ENCODE assay signal across 12 cellular contexts in genomic region chr2:184646177-184646576, GRCh38. TPM values are rescaled to one million over a fixed set of nuclear protein-coding genes. Genes with fewer than 3 reads are reported as not detected.
DNase-seq lines count a peak whose midpoint lies in the region; ATAC-seq and TF ChIP-seq lines count a peak whose summit lies in the region.
"Had no signal": no experiment of that assay in that cellular context is flagged by ENCODE, and none has a peak within 500 bp of the region (broad histone marks: within the 10 kb centered on the region; RNA-seq: fewer than 3 reads in every experiment).

No MANE protein-coding gene starts in this region.

- BruUV-seq in Caco-2 (replicated peaks; lab: Mats Ljungman, UMichigan): no TSS peak

- peaks cover 8% of the 10 kb centered on the region for H3K9me3 ChIP-seq in Caco-2
- H3K9me3 ChIP-seq: thoracic aorta had no signal

- peak overlapping the region; percentile 66; the same call in 1 of the 2 replicates for H2AFZ ChIP-seq in GM23338

- no peaks in the 10 kb centered on the region for H4K20me1 ChIP-seq in GM23338 (replicated peaks; ENCODE audit: insufficient read depth)

- DNase-seq in Caco-2 (peak; percentile 14 to 53), GM23338 (ENCODE audit: low spot score) (no peak), NCI-H526 treated with DMSO at 0.1 percent for 48 hours (lab: John Stamatoyannopoulos, UW) (peak; percentile 95), hepatic stellate cell (ENCODE audit: low spot score) (peak; percentile 11), left ventricle myocardium superior (no peak), DMS 273 treated with DMSO at 0.1 percent for 48 hours (lab: John Stamatoyannopoulos, UW) (no peak)
- DNase-seq: NCI-H1436 treated with DMSO at 0.1 percent for 48 hours, T-helper 9 cell had no signal

- H3K79me2 ChIP-seq in GM23338 (replicated peaks; ENCODE audit: insufficient read depth): no peaks in the 10 kb centered on the region

- peaks cover 5% of the 10 kb centered on the region; the same call in 1 of the 2 replicates for H3K9me2 ChIP-seq in GM23338 (ENCODE audit: insufficient read depth)

- no peak overlapping the region for H3K4me3 ChIP-seq in Caco-2 (ENCODE audit: low read depth, low read length)
- H3K4me3 ChIP-seq in GM23338: no peak overlapping the region
- H3K4me3 ChIP-seq: thoracic aorta had no signal

- H3K4me1 ChIP-seq in Caco-2: peaks cover 20% of the 10 kb centered on the region
- no peaks in the 10 kb centered on the region for H3K4me1 ChIP-seq in GM23338 (ENCODE audit: insufficient read depth)

- H3K36me3 Mint-ChIP-seq in Caco-2 (ENCODE audit: insufficient read depth, unreplicated experiment) (no peaks in the 10 kb centered on the region), GM23338 (ENCODE audit: low read depth) (no peaks in the 10 kb centered on the region)

- H3K27me3 Mint-ChIP-seq in Caco-2 (ENCODE audit: insufficient read depth, unreplicated experiment): no peaks in the 10 kb centered on the region
- no peaks in the 10 kb centered on the region for H3K27me3 Mint-ChIP-seq in GM23338 (ENCODE audit: insufficient read depth, low read depth, poor library complexity)
- H3K27me3 Mint-ChIP-seq: brain had no signal

- H3K36me3 ChIP-seq in Caco-2 (ENCODE audit: control insufficient read depth, insufficient read depth, low read length) (no peaks in the 10 kb centered on the region), GM23338 (ENCODE audit: insufficient read depth) (no peaks in the 10 kb centered on the region)
- H3K36me3 ChIP-seq: thoracic aorta had no signal

- no peak overlapping the region for H3K4me2 ChIP-seq in GM23338

- POLR2A ChIA-PET in Caco-2 (lab: Charles Lee): no interaction called here

- H3K9me3 Mint-ChIP-seq in Caco-2 (ENCODE audit: unreplicated experiment): peaks cover 15% of the 10 kb centered on the region
- peaks cover 3% of the 10 kb centered on the region; the same call in 1 of the 3 replicates for H3K9me3 Mint-ChIP-seq in GM23338

- H3K4me1 Mint-ChIP-seq in Caco-2 (ENCODE audit: low read depth, unreplicated experiment) (peaks cover 12% of the 10 kb centered on the region), GM23338 (peaks cover 2% of the 10 kb centered on the region; the same call in 2 of the 3 replicates)

- H3K4me3 Mint-ChIP-seq in Caco-2 (ENCODE audit: unreplicated experiment): no peak overlapping the region
- no peak overlapping the region for H3K4me3 Mint-ChIP-seq in GM23338
- H3K4me3 Mint-ChIP-seq: brain had no signal

- H3K27ac Mint-ChIP-seq in Caco-2 (ENCODE audit: unreplicated experiment) (no peak overlapping the region), GM23338 (no peak overlapping the region)
- H3K27ac Mint-ChIP-seq: brain had no signal

- H3F3A ChIP-seq in GM23338 (replicated peaks; ENCODE audit: low read depth): no peaks in the 10 kb centered on the region

- H3K27me3 ChIP-seq in Caco-2 (replicated peaks; ENCODE audit: control insufficient read depth, insufficient read depth, low read length) (no peaks in the 10 kb centered on the region), GM23338 (ENCODE audit: insufficient read depth) (no peaks in the 10 kb centered on the region)

- H3K27ac ChIP-seq in GM23338 (ENCODE audit: low read depth): no peak overlapping the region
- H3K27ac ChIP-seq: thoracic aorta had no signal

- ATAC-seq in GM23338: no peak
- no peak for ATAC-seq in HG02884 (IDR thresholded peaks at IDR 0.05; ENCODE audit: unreplicated experiment)
- no peak for ATAC-seq in HG02840 (IDR thresholded peaks at IDR 0.05; ENCODE audit: low FRiP score, unreplicated experiment)
- no peak for ATAC-seq in left ventricle myocardium superior

- CTCF ChIA-PET in Caco-2 (lab: Charles Lee): no interaction called here

- TF ChIP-seq CTCF in Caco-2 (IDR thresholded peaks at IDR 0.05; ENCODE audit: insufficient read depth in 1 of 2, low read depth in 1 of 2, low read length in 1 of 2, severe bottlenecking in 1 of 2, unreplicated experiment in 1 of 2) (no peak), GM23338 (conservative IDR thresholded peaks at IDR 0.05; ENCODE audit: low read depth in 2 of 2) (no peak)

- intact Hi-C loops in Caco-2 (cut with micrococcal nuclease; ENCODE audit: unreplicated experiment): no loop called here
- intact Hi-C loops in left ventricle myocardium superior (cut with micrococcal nuclease): no loop called here

TF ChIP-seq in GM23338, 12 proteins besides CTCF, POLR2A, EP300 and RAD21 (continues in another document):
- no peak for TF ChIP-seq JUNB (IDR thresholded peaks at IDR 0.05; ENCODE audit: unreplicated experiment)
- TF ChIP-seq REST (IDR thresholded peaks at IDR 0.05; ENCODE audit: unreplicated experiment): no peak
- TF ChIP-seq STAT1 (IDR thresholded peaks at IDR 0.05; ENCODE audit: unreplicated experiment): no peak
- TF ChIP-seq POLR2AphosphoS5 (IDR thresholded peaks at IDR 0.05; ENCODE audit: low read depth): no peak
- TF ChIP-seq EZH2 (IDR thresholded peaks at IDR 0.05; ENCODE audit: low read depth, unreplicated experiment): no peak
- TF ChIP-seq ZNF331 (CRISPR knock-in tag; IDR thresholded peaks at IDR 0.05; ENCODE audit: low read depth): no peak

RNA-seq across cellular contexts. Expression of gene ZNF804A, which starts 47.8 kb away (rescaled TPM):
- total RNA-seq in Caco-2 (2022) (not detected in 2 replicates), left ventricle myocardium superior (0.07 TPM)
- total RNA-seq in GM23338 (2014; rRNA removed; shearing (Covaris generic)): not detected in 2 replicates
- polyA plus RNA-seq in GM23338 (2016; fragmentation: Nextera tagmentation; extraction: Ambion mirVana): 0.05 TPM in 1 of 2 replicates, not detected in the other

Comparison
In these comparisons a context has a peak if more than half of its experiments do, and no peak if none do; other contexts are left out.
1. DNase-seq: peak in Caco-2 (2 of 2), NCI-H526 treated with DMSO at 0.1 percent for 48 hours (single experiment) and hepatic stellate cell (single experiment); none in GM23338 (single experiment), left ventricle myocardium superior (single experiment) and DMS 273 treated with DMSO at 0.1 percent for 48 hours (single experiment).